Comparison of ENCODE assay signal across 9 cellular contexts in genomic region chr4:93828830-93829530, GRCh38. TPM values are rescaled to one million over a fixed set of nuclear protein-coding genes. Genes with fewer than 3 reads are reported as not detected.
DNase-seq lines count a peak whose midpoint lies in the region; ATAC-seq and TF ChIP-seq lines count a peak whose summit lies in the region.
"Had no signal": no experiment of that assay in that cellular context is flagged by ENCODE, and none has a peak within 500 bp of the region (broad histone marks: within the 10 kb centered on the region; RNA-seq: fewer than 3 reads in every experiment).

No MANE protein-coding gene starts in this region.

- H3K9me3 ChIP-seq in A673 (ENCODE audit: low read depth, low read length, poor library complexity, severe bottlenecking) (no peaks in the 10 kb centered on the region), HUES48 (ENCODE audit: control insufficient read depth, insufficient read depth, low read length) (no peaks in the 10 kb centered on the region), mucosa of descending colon (no peaks in the 10 kb centered on the region)

- H3K9ac ChIP-seq in HUES48 (ENCODE audit: low read depth, low read length) = no peak overlapping the region

- POLR2A ChIA-PET in A673 (lab: Charles Lee; ENCODE audit: low non-redundant PET) = no interaction called here

- H3K36me3 ChIP-seq in A673 (ENCODE audit: insufficient read depth, low read length, poor library complexity, severe bottlenecking) (no peaks in the 10 kb centered on the region), HUES48 (ENCODE audit: control insufficient read depth, insufficient read depth, low read length) (no peaks in the 10 kb centered on the region), brain microvascular endothelial cell (replicated peaks) (no peaks in the 10 kb centered on the region), mucosa of descending colon (ENCODE audit: low read depth) (no peaks in the 10 kb centered on the region)

- peaks cover 92% of the 10 kb centered on the region for H3K27me3 ChIP-seq in A673 (replicated peaks; ENCODE audit: insufficient read depth, low read depth, low read length, poor library complexity)
- peaks cover 79% of the 10 kb centered on the region for H3K27me3 ChIP-seq in HUES48 (ENCODE audit: control insufficient read depth, insufficient read depth, low read length)
- peaks cover 64% of the 10 kb centered on the region for H3K27me3 ChIP-seq in brain microvascular endothelial cell (replicated peaks)

- H3K4me3 ChIP-seq in A673 (ENCODE audit: low read depth, low read length, poor library complexity, severe bottlenecking) (peak overlapping the region; percentile 37), HUES48 (ENCODE audit: low read depth, low read length) (peak overlapping the region; percentile 71), brain microvascular endothelial cell (ENCODE audit: low read depth, low read length) (peak overlapping the region; percentile 17), mucosa of descending colon (peak overlapping the region; percentile 1)

- intact Hi-C loops in A673 (cut with micrococcal nuclease; ENCODE audit: unreplicated experiment) = no loop called here
- intact Hi-C loops in mucosa of descending colon (cut with DNase I, micrococcal nuclease) = no loop called here

- TF ChIP-seq CTCF in A673 (conservative IDR thresholded peaks at IDR 0.05; ENCODE audit: low read depth, low read length) = no peak
- TF ChIP-seq CTCF in brain microvascular endothelial cell (IDR thresholded peaks at IDR 0.05; ENCODE audit: low read depth, low read length, missing control alignments) = no peak
- no peak for TF ChIP-seq CTCF in mucosa of descending colon (IDR thresholded peaks at IDR 0.05)

- H3K4me1 ChIP-seq in A673 (ENCODE audit: insufficient read depth, low read length, poor library complexity, severe bottlenecking) (no peaks in the 10 kb centered on the region), HUES48 (ENCODE audit: control insufficient read depth, insufficient read depth, low read length) (peaks cover 46% of the 10 kb centered on the region), mucosa of descending colon (ENCODE audit: low read depth) (peaks cover 21% of the 10 kb centered on the region)

- no peak for DNase-seq in A673 (ENCODE audit: low spot score)
- no peak for DNase-seq in brain microvascular endothelial cell
- peak; percentile 55 to 67 (median 62) for DNase-seq in mucosa of descending colon
- no peak for DNase-seq in superior temporal gyrus (ENCODE audit: extremely low spot score)
- DNase-seq in activated CD8-positive, alpha-beta memory T cell treated with anti-CD3 and anti-CD28 coated beads, Interleukin-2, amount 50 U/mL, for 48 hours = no peak
- DNase-seq in NCI-H2196 treated with DMSO at 0.1 percent for 48 hours (lab: John Stamatoyannopoulos, UW; ENCODE audit: unreplicated experiment) = no peak

- CTCF ChIA-PET in A673 (lab: Charles Lee) = interaction anchor here (0.6 kb wide), 1 partner anchor 1315 kb away, joined by 4 read pairs; no protein-coding TSS in a partner anchor

- no peak overlapping the region for H3K27ac ChIP-seq in A673 (ENCODE audit: low read depth, low read length, poor library complexity, severe bottlenecking)
- no peak overlapping the region for H3K27ac ChIP-seq in HUES48 (ENCODE audit: low read depth, low read length)
- no peak overlapping the region for H3K27ac ChIP-seq in brain microvascular endothelial cell

- in situ Hi-C loops in brain microvascular endothelial cell (cut with HindIII; ENCODE audit: low pct_ligation_motif_present, low sequenced_read_pairs) = no loop called here

- peak; percentile 60 for ATAC-seq in mucosa of descending colon
- ATAC-seq in GM18520 (IDR thresholded peaks at IDR 0.05; ENCODE audit: unreplicated experiment) = no peak

- no TSS peak for BruUV-seq in A673 (replicated peaks; lab: Mats Ljungman, UMichigan)

RNA-seq across cellular contexts. Expression of gene ATOH1, which starts 0.4 kb away (rescaled TPM):
- total RNA-seq in A673 (2021) = not detected in 2 replicates
- total RNA-seq in mucosa of descending colon = 10 to 100 TPM; 14.0 to 75.1 (median 43.9) TPM
- total RNA-seq: RPMI7951 had no signal

Comparison
In these comparisons a context has a peak if more than half of its experiments do, and no peak if none do; other contexts are left out.
1. DNase-seq: peak in mucosa of descending colon (3 of 3); none in A673 (single experiment), brain microvascular endothelial cell (single experiment), superior temporal gyrus (single experiment), activated CD8-positive, alpha-beta memory T cell treated with anti-CD3 and anti-CD28 coated beads, Interleukin-2, amount 50 U/mL, for 48 hours (single experiment) and NCI-H2196 treated with DMSO at 0.1 percent for 48 hours (single experiment).
2. H3K4me3 ChIP-seq: peak in every context shown above with its lines; median percentile 71 in HUES48; 37 in A673; 17 in brain microvascular endothelial cell; 1 in mucosa of descending colon.
3. RNA of gene ATOH1, which starts 0.4 kb away (total RNA-seq): 14.0 to 75.1 TPM in mucosa of descending colon; not detected in A673; every median in the first group is over 10 times any median in the second.